ENCODE assay signal across 1 cellular context in genomic region chr10:121974535-121975294, GRCh38.
A peak's percentile ranks its signal among the peaks of the same experiment; 100 is the strongest.
TF ChIP-seq lines count a peak whose summit lies in the region.

NSMCE4A (minus strand) TSS chr10:121975217; CDS start chr10:121975165, 52 bp downstream.

TF ChIP-seq in K562, 482 proteins besides CTCF, POLR2A, EP300 and RAD21 (continued from another document and continues in another):
- TF ChIP-seq VEZF1 (CRISPR knock-in tag; IDR thresholded peaks at IDR 0.05) (peak; percentile 89), ARID3A (IDR thresholded peaks at IDR 0.05; ENCODE audit: borderline replicate concordance, low read depth, low read length) (no peak), ZC3H8 (IDR thresholded peaks at IDR 0.05) (no peak), SRSF3 (IDR thresholded peaks at IDR 0.05; ENCODE audit: insufficient read depth, low read length) (no peak), ZNF512 (tag; IDR thresholded peaks at IDR 0.05) (no peak), ZNF3 (CRISPR knock-in tag; IDR thresholded peaks at IDR 0.05) (no peak), SP2 (IDR thresholded peaks at IDR 0.05; ENCODE audit: extremely low read depth, low read depth, low read length, poor library complexity, severe bottlenecking) (peak; percentile 72), PHF20 (IDR thresholded peaks at IDR 0.05; ENCODE audit: partially characterized antibody) (peak; percentile 28), GATAD2B (IDR thresholded peaks at IDR 0.05; ENCODE audit: borderline replicate concordance) (peak; percentile 19; the same call in 1 of the 2 replicates), YY1 (IDR thresholded peaks at IDR 0.05; ENCODE audit: borderline replicate concordance in 1 of 3, control insufficient read depth in 1 of 3, extremely low read depth in 1 of 3, insufficient read depth in 3 of 3, insufficient read length in 1 of 3, insufficient replicate concordance in 2 of 3, low read depth in 1 of 3, low read length in 2 of 3) (peak in 2 of 3 experiments; percentile 61 to 73), RB1 (IDR thresholded peaks at IDR 0.05; ENCODE audit: low read depth) (peak; percentile 63; the same call in 1 of the 2 replicates), GMEB1 (CRISPR knock-in tag; IDR thresholded peaks at IDR 0.05) (peak; percentile 68), PCBP1 (IDR thresholded peaks at IDR 0.05; ENCODE audit: low read depth, low read length, poor library complexity, severe bottlenecking) (peak; percentile 68), NONO (IDR thresholded peaks at IDR 0.05; ENCODE audit: low read depth in 2 of 2, low read length in 1 of 2) (0 out of 4 replicates have a peak, but pooled peaks have one; percentile 20 to 27), TCF7L2 (IDR thresholded peaks at IDR 0.05; ENCODE audit: low read depth, low read length) (no peak), SAP30 (IDR thresholded peaks at IDR 0.05; ENCODE audit: borderline replicate concordance, insufficient read depth, low read depth, low read length, poor library complexity, severe bottlenecking) (peak; percentile 57), U2AF1 (optimal IDR thresholded peaks at IDR 0.05; ENCODE audit: low read depth, low read length) (peak; percentile 35), GABPA (tag; conservative IDR thresholded peaks at IDR 0.05; ENCODE audit: low read depth) (peak; percentile 76), CHD1 (IDR thresholded peaks at IDR 0.05; ENCODE audit: low read length) (peak; percentile 51), CTBP1 (IDR thresholded peaks at IDR 0.05; ENCODE audit: borderline replicate concordance) (peak; percentile 56; the same call in 1 of the 2 replicates), NRF1 (conservative IDR thresholded peaks at IDR 0.05 in 1 of 2, IDR thresholded peaks at IDR 0.05 in 1 of 2) (peak; percentile 72 to 76), RCOR1 (IDR thresholded peaks at IDR 0.05; ENCODE audit: borderline replicate concordance in 1 of 2, low read depth in 2 of 2, low read length in 2 of 2) (peak in 1 of 2 experiments; percentile 59; a peak in 1 of 4 replicates), ZNF263 (CRISPR knock-in tag; IDR thresholded peaks at IDR 0.05; ENCODE audit: borderline replicate concordance) (no peak), PHF8 (IDR thresholded peaks at IDR 0.05; ENCODE audit: borderline replicate concordance, low read length) (peak; percentile 87; the same call in 1 of the 2 replicates), ZC3H11A (IDR thresholded peaks at IDR 0.05; ENCODE audit: low read depth, low read length) (no peak), TBP (optimal IDR thresholded peaks at IDR 0.05; ENCODE audit: low read depth, low read length) (peak; percentile 12), HMGN3 (IDR thresholded peaks at IDR 0.05; ENCODE audit: borderline replicate concordance, extremely low read depth, insufficient read length, low read depth, low read length) (peak; percentile 60), CBX1 (IDR thresholded peaks at IDR 0.05; ENCODE audit: low read depth) (0 out of 2 replicates have a peak, but pooled peaks have one; percentile 29), ELF1 (tag; IDR thresholded peaks at IDR 0.05) (peak; percentile 35; the same call in 1 of the 2 replicates), GTF2F1 (IDR thresholded peaks at IDR 0.05; ENCODE audit: low read depth, low read length) (no peak), FIP1L1 (IDR thresholded peaks at IDR 0.05; ENCODE audit: low read depth, low read length, poor library complexity, severe bottlenecking) (peak; percentile 45), SUPT5H (IDR thresholded peaks at IDR 0.05) (peak; percentile 48; the same call in 1 of the 2 replicates), ZNF764 (CRISPR knock-in tag; IDR thresholded peaks at IDR 0.05; ENCODE audit: low read depth) (no peak), ZFX (CRISPR knock-in tag; IDR thresholded peaks at IDR 0.05) (peak; percentile 88), POLR2H (tag; IDR thresholded peaks at IDR 0.05; ENCODE audit: low read depth) (0 out of 2 replicates have a peak, but pooled peaks have one; percentile 30), POLR2AphosphoS5 (IDR thresholded peaks at IDR 0.05; ENCODE audit: control insufficient read depth, insufficient read depth, low read depth, low read length) (0 out of 2 replicates have a peak, but pooled peaks have one; percentile 28), KDM5B (IDR thresholded peaks at IDR 0.05; ENCODE audit: insufficient replicate concordance, low read depth, low read length) (peak; percentile 60)
- TF ChIP-seq, protein P1, sequence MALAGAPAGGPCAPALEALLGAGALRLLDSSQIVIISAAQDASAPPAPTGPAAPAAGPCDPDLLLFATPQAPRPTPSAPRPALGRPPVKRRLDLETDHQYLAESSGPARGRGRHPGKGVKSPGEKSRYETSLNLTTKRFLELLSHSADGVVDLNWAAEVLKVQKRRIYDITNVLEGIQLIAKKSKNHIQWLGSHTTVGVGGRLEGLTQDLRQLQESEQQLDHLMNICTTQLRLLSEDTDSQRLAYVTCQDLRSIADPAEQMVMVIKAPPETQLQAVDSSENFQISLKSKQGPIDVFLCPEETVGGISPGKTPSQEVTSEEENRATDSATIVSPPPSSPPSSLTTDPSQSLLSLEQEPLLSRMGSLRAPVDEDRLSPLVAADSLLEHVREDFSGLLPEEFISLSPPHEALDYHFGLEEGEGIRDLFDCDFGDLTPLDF (CRISPR knock-in tag; IDR thresholded peaks at IDR 0.05), result no peak
- TF ChIP-seq, protein P2, sequence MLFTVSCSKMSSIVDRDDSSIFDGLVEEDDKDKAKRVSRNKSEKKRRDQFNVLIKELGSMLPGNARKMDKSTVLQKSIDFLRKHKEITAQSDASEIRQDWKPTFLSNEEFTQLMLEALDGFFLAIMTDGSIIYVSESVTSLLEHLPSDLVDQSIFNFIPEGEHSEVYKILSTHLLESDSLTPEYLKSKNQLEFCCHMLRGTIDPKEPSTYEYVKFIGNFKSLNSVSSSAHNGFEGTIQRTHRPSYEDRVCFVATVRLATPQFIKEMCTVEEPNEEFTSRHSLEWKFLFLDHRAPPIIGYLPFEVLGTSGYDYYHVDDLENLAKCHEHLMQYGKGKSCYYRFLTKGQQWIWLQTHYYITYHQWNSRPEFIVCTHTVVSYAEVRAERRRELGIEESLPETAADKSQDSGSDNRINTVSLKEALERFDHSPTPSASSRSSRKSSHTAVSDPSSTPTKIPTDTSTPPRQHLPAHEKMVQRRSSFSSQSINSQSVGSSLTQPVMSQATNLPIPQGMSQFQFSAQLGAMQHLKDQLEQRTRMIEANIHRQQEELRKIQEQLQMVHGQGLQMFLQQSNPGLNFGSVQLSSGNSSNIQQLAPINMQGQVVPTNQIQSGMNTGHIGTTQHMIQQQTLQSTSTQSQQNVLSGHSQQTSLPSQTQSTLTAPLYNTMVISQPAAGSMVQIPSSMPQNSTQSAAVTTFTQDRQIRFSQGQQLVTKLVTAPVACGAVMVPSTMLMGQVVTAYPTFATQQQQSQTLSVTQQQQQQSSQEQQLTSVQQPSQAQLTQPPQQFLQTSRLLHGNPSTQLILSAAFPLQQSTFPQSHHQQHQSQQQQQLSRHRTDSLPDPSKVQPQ (CRISPR knock-in tag; IDR thresholded peaks at IDR 0.05; ENCODE audit: borderline replicate concordance), result no peak
- TF ChIP-seq, protein P3, sequence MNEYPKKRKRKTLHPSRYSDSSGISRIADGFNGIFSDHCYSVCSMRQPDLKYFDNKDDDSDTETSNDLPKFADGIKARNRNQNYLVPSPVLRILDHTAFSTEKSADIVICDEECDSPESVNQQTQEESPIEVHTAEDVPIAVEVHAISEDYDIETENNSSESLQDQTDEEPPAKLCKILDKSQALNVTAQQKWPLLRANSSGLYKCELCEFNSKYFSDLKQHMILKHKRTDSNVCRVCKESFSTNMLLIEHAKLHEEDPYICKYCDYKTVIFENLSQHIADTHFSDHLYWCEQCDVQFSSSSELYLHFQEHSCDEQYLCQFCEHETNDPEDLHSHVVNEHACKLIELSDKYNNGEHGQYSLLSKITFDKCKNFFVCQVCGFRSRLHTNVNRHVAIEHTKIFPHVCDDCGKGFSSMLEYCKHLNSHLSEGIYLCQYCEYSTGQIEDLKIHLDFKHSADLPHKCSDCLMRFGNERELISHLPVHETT (CRISPR knock-in tag; conservative IDR thresholded peaks at IDR 0.05 in 1 of 2, IDR thresholded peaks at IDR 0.05 in 1 of 2), result peak in 1 of 2 experiments; percentile 87; a peak in 2 of 4 replicates
- TF ChIP-seq, protein P4, sequence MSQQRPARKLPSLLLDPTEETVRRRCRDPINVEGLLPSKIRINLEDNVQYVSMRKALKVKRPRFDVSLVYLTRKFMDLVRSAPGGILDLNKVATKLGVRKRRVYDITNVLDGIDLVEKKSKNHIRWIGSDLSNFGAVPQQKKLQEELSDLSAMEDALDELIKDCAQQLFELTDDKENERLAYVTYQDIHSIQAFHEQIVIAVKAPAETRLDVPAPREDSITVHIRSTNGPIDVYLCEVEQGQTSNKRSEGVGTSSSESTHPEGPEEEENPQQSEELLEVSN (IDR thresholded peaks at IDR 0.05; ENCODE audit: borderline replicate concordance in 1 of 2, extremely low read depth in 1 of 2, insufficient read depth in 1 of 2, insufficient read length in 1 of 2, low read depth in 1 of 2, low read length in 1 of 2, poor library complexity in 1 of 2, severe bottlenecking in 1 of 2), result peak; percentile 32 to 83
- TF ChIP-seq, protein P5, sequence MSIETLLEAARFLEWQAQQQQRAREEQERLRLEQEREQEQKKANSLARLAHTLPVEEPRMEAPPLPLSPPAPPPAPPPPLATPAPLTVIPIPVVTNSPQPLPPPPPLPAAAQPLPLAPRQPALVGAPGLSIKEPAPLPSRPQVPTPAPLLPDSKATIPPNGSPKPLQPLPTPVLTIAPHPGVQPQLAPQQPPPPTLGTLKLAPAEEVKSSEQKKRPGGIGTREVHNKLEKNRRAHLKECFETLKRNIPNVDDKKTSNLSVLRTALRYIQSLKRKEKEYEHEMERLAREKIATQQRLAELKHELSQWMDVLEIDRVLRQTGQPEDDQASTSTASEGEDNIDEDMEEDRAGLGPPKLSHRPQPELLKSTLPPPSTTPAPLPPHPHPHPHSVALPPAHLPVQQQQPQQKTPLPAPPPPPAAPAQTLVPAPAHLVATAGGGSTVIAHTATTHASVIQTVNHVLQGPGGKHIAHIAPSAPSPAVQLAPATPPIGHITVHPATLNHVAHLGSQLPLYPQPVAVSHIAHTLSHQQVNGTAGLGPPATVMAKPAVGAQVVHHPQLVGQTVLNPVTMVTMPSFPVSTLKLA (conservative IDR thresholded peaks at IDR 0.05), result peak; percentile 38 to 73; a peak in 2 of 4 replicates
